In genomic region chr6:41723178-41723935, GRCh38 we compare ENCODE assay signal across 1 cellular context.
TF ChIP-seq lines count a peak whose summit lies in the region.

No MANE protein-coding gene starts in this region.

TF ChIP-seq in K562, 482 proteins besides CTCF, POLR2A, EP300 and RAD21 (continued from another document):
- TF ChIP-seq ZBTB26 (CRISPR knock-in tag; IDR thresholded peaks at IDR 0.05) (0 out of 2 replicates have a peak, but pooled peaks have one; percentile 56), BRCA1 (IDR thresholded peaks at IDR 0.05) (no peak), BRCA1 (CRISPR knock-in tag; IDR thresholded peaks at IDR 0.05) (no peak), KLF16 (IDR thresholded peaks at IDR 0.05) (no peak), CCAR2 (IDR thresholded peaks at IDR 0.05; ENCODE audit: low read depth, low read length) (no peak), RREB1 (CRISPR knock-in tag; IDR thresholded peaks at IDR 0.05) (no peak)
